In genomic region chr5:76673125-76673524, GRCh38 we compare ENCODE assay signal across 2 cellular contexts.
TF ChIP-seq lines count a peak whose summit lies in the region.

No MANE protein-coding gene starts in this region.

TF ChIP-seq in HepG2, 621 proteins besides CTCF, POLR2A, EP300 and RAD21 (continued from another document and continues in another):
- TF ChIP-seq AHDC1 (CRISPR knock-in tag; IDR thresholded peaks at IDR 0.05; ENCODE audit: borderline replicate concordance) (peak; percentile 28; the same call in 1 of the 2 replicates), NFYB (CRISPR knock-in tag; IDR thresholded peaks at IDR 0.05) (no peak), ARID2 (CRISPR knock-in tag; IDR thresholded peaks at IDR 0.05; ENCODE audit: borderline replicate concordance) (no peak), FOXO1 (CRISPR knock-in tag; IDR thresholded peaks at IDR 0.05) (peak; percentile 15; the same call in 1 of the 2 replicates), JUNB (CRISPR knock-in tag; IDR thresholded peaks at IDR 0.05; ENCODE audit: borderline replicate concordance) (no peak), ASH2L (IDR thresholded peaks at IDR 0.05; ENCODE audit: insufficient read length, low read depth, low read length) (peak; percentile 40), MED8 (CRISPR knock-in tag; IDR thresholded peaks at IDR 0.05; ENCODE audit: insufficient replicate concordance) (no peak), ZKSCAN5 (CRISPR knock-in tag; IDR thresholded peaks at IDR 0.05) (no peak), U2AF2 (IDR thresholded peaks at IDR 0.05; ENCODE audit: low read depth, low read length) (no peak)
- TF ChIP-seq, protein P1, sequence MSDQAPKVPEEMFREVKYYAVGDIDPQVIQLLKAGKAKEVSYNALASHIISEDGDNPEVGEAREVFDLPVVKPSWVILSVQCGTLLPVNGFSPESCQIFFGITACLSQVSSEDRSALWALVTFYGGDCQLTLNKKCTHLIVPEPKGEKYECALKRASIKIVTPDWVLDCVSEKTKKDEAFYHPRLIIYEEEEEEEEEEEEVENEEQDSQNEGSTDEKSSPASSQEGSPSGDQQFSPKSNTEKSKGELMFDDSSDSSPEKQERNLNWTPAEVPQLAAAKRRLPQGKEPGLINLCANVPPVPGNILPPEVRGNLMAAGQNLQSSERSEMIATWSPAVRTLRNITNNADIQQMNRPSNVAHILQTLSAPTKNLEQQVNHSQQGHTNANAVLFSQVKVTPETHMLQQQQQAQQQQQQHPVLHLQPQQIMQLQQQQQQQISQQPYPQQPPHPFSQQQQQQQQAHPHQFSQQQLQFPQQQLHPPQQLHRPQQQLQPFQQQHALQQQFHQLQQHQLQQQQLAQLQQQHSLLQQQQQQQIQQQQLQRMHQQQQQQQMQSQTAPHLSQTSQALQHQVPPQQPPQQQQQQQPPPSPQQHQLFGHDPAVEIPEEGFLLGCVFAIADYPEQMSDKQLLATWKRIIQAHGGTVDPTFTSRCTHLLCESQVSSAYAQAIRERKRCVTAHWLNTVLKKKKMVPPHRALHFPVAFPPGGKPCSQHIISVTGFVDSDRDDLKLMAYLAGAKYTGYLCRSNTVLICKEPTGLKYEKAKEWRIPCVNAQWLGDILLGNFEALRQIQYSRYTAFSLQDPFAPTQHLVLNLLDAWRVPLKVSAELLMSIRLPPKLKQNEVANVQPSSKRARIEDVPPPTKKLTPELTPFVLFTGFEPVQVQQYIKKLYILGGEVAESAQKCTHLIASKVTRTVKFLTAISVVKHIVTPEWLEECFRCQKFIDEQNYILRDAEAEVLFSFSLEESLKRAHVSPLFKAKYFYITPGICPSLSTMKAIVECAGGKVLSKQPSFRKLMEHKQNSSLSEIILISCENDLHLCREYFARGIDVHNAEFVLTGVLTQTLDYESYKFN (CRISPR knock-in tag; conservative IDR thresholded peaks at IDR 0.05), result peak; percentile 31; the same call in 1 of the 2 replicates
- TF ChIP-seq, protein P2, sequence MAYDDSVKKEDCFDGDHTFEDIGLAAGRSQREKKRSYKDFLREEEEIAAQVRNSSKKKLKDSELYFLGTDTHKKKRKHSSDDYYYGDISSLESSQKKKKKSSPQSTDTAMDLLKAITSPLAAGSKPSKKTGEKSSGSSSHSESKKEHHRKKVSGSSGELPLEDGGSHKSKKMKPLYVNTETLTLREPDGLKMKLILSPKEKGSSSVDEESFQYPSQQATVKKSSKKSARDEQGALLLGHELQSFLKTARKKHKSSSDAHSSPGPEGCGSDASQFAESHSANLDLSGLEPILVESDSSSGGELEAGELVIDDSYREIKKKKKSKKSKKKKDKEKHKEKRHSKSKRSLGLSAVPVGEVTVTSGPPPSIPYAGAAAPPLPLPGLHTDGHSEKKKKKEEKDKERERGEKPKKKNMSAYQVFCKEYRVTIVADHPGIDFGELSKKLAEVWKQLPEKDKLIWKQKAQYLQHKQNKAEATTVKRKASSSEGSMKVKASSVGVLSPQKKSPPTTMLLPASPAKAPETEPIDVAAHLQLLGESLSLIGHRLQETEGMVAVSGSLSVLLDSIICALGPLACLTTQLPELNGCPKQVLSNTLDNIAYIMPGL (CRISPR knock-in tag; IDR thresholded peaks at IDR 0.05; ENCODE audit: borderline replicate concordance in 1 of 2, low read depth in 1 of 2), result no peak

TF ChIP-seq in SK-N-SH treated with all-trans-retinoic acid at 6 μM for 48 hours, 23 proteins besides CTCF, POLR2A, EP300 and RAD21 (continued from another document):
- TF ChIP-seq, protein P3, sequence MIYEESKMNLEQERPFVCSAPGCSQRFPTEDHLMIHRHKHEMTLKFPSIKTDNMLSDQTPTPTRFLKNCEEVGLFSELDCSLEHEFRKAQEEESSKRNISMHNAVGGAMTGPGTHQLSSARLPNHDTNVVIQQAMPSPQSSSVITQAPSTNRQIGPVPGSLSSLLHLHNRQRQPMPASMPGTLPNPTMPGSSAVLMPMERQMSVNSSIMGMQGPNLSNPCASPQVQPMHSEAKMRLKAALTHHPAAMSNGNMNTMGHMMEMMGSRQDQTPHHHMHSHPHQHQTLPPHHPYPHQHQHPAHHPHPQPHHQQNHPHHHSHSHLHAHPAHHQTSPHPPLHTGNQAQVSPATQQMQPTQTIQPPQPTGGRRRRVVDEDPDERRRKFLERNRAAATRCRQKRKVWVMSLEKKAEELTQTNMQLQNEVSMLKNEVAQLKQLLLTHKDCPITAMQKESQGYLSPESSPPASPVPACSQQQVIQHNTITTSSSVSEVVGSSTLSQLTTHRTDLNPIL (CRISPR knock-in tag; IDR thresholded peaks at IDR 0.05; ENCODE audit: low read depth), result no peak
- TF ChIP-seq ISL1 (CRISPR knock-in tag; IDR thresholded peaks at IDR 0.05) (no peak), ZNF8 (CRISPR knock-in tag; IDR thresholded peaks at IDR 0.05) (no peak)
